In the genomic region with DNA sequence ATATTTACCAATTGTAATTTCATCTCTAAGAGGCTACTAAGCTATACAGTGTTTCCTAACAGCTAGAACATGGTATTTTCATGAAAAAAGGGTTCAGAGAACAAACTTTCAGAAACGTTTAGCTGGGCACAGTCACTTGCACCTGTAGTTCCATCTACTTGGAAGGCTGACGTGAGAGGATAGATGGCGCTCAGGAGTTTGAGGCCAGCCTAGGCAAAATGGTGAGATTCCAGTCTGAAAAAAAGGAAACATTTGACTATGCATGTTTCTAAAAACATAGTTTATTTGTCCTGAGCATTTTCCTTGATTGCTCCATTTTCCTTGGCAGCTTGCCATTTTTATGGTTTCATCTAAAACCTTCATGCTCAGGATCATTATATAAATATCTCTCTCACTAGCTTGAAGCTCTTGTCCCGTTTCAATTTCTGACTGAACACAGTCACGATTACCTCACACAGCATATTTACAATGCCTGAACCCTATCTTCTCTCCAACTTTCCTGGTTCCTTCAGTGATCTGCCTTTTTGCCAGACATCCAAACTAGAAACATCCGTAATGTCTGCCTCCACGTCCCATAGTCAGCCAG, we compare ENCODE assay signal across 14 cellular contexts.
DNase-seq lines count a peak whose midpoint lies in the region; ATAC-seq and TF ChIP-seq lines count a peak whose summit lies in the region.
"Had no signal": no experiment of that assay in that cellular context is flagged by ENCODE, and none has a peak within 500 bp of the region (broad histone marks: within the 10 kb centered on the region; RNA-seq: fewer than 3 reads in every experiment).

No MANE protein-coding gene starts in this region.

- DNase-seq in chondrocyte (ENCODE audit: low spot score), result no peak
- DNase-seq in iris pigment epithelial cell (ENCODE audit: low read depth), result peak; percentile 89
- DNase-seq in ovary, result no peak
- no peak for DNase-seq in DMS79 (lab: John Stamatoyannopoulos, UW)
- no peak for DNase-seq in omental fat pad (ENCODE audit: low spot score)
- DNase-seq in activated CD8-positive, alpha-beta T cell treated with anti-CD3 and anti-CD28 coated beads for 36 hours, result no peak
- DNase-seq: activated CD4-positive, alpha-beta memory T cell treated with anti-CD3 and anti-CD28 coated beads for 36 hours; Calu3; heart right ventricle; NCI-H2029 treated with DMSO at 0.1 percent for 48 hours; NCI-H524 treated with DMSO at 0.1 percent for 48 hours had no signal

- no peak for ATAC-seq in omental fat pad (ENCODE audit: low FRiP score)
- ATAC-seq in activated CD8-positive, alpha-beta T cell treated with anti-CD3 and anti-CD28 coated beads for 36 hours, result no peak
- ATAC-seq: activated T-helper 17 cell treated with anti-CD3 and anti-CD28 coated beads, Interleukin-2, amount 50 U/mL, for 72 hours had no signal

- H3K9me3 ChIP-seq in Loucy (ENCODE audit: insufficient read depth, low read depth, low read length) (no peaks in the 10 kb centered on the region), ovary (no peaks in the 10 kb centered on the region)
- H3K9me3 ChIP-seq: heart right ventricle had no signal

- no peak overlapping the region for H3K4me2 ChIP-seq in Loucy (ENCODE audit: low read depth, low read length, poor library complexity, severe bottlenecking)

- TF ChIP-seq CTCF in Loucy (conservative IDR thresholded peaks at IDR 0.05; ENCODE audit: low read length) (peak; percentile 42), chondrocyte (IDR thresholded peaks at IDR 0.05) (peak; percentile 47), ovary (IDR thresholded peaks at IDR 0.05) (no peak), omental fat pad (IDR thresholded peaks at IDR 0.05) (no peak)
- TF ChIP-seq CTCF in activated CD8-positive, alpha-beta T cell treated with anti-CD3 and anti-CD28 coated beads for 36 hours (IDR thresholded peaks at IDR 0.05), result no peak

- WGBS in ovary, 3 donors, result 64 to 68% (median 65%) methylated on average over 7 of the region's 7 CpGs

- no peaks in the 10 kb centered on the region for H3K79me2 ChIP-seq in ACC112 (ENCODE audit: control insufficient read depth, insufficient read depth, low read length, unreplicated experiment)
- H3K79me2 ChIP-seq in Loucy (ENCODE audit: insufficient read depth, low read length), result no peaks in the 10 kb centered on the region

- POLR2A ChIA-PET in activated CD8-positive, alpha-beta T cell treated with anti-CD3 and anti-CD28 coated beads for 36 hours (lab: Charles Lee), result no interaction called here

- peaks cover 11% of the 10 kb centered on the region for H3K4me1 ChIP-seq in ACC112 (ENCODE audit: control insufficient read depth, insufficient read depth, low read length, unreplicated experiment)
- no peaks in the 10 kb centered on the region for H3K4me1 ChIP-seq in Loucy (ENCODE audit: insufficient read depth, low read length, poor library complexity, severe bottlenecking)
- no peaks in the 10 kb centered on the region for H3K4me1 ChIP-seq in ovary (ENCODE audit: insufficient read depth)

- H3K9me3 Mint-ChIP-seq in chondrocyte (ENCODE audit: low read depth), result no peaks in the 10 kb centered on the region
- no peaks in the 10 kb centered on the region for H3K9me3 Mint-ChIP-seq in activated CD8-positive, alpha-beta T cell treated with anti-CD3 and anti-CD28 coated beads for 36 hours
- H3K9me3 Mint-ChIP-seq: activated CD4-positive, alpha-beta memory T cell treated with anti-CD3 and anti-CD28 coated beads for 36 hours; activated T-helper 17 cell treated with anti-CD3 and anti-CD28 coated beads, Interleukin-2, amount 50 U/mL, for 72 hours had no signal

- CTCF ChIA-PET in activated CD8-positive, alpha-beta T cell treated with anti-CD3 and anti-CD28 coated beads for 36 hours (lab: Charles Lee), result interaction anchor here (1.0 to 3.2 kb wide), 3 partner anchors 9 to 268 kb away, joined by 3 to 21 read pairs (median 5); no protein-coding TSS in a partner anchor

- H3K27me3 ChIP-seq in ACC112 (ENCODE audit: insufficient read depth, low read length), result no peaks in the 10 kb centered on the region
- H3K27me3 ChIP-seq in Loucy (ENCODE audit: insufficient read depth, low read length, poor library complexity, severe bottlenecking), result no peaks in the 10 kb centered on the region
- H3K27me3 ChIP-seq in ovary, result no peaks in the 10 kb centered on the region
- H3K27me3 ChIP-seq: heart right ventricle had no signal

- H2AFZ ChIP-seq in ACC112 (ENCODE audit: low read length, unreplicated experiment) (no peak overlapping the region), Loucy (ENCODE audit: low read length) (no peak overlapping the region)

- intact Hi-C loops in ovary (cut with DNase I), result loop anchor here in 1 of 4 donors (10.0 kb wide), 1 partner anchor 303 kb away; no protein-coding TSS in a partner anchor
- intact Hi-C loops in activated CD8-positive, alpha-beta T cell treated with anti-CD3 and anti-CD28 coated beads for 36 hours (cut with micrococcal nuclease), result loop anchor here (10.0 kb wide), 1 partner anchor 273 kb away; no protein-coding TSS in a partner anchor

- no peak overlapping the region for H3K4me3 ChIP-seq in ACC112 (ENCODE audit: low read depth, low read length)
- H3K4me3 ChIP-seq in Loucy (ENCODE audit: low read length, poor library complexity, severe bottlenecking), result no peak overlapping the region
- no peak overlapping the region for H3K4me3 ChIP-seq in ovary
- H3K4me3 ChIP-seq: heart right ventricle had no signal

- peaks cover 9% of the 10 kb centered on the region for H3K4me1 Mint-ChIP-seq in chondrocyte (ENCODE audit: low read depth)
- H3K4me1 Mint-ChIP-seq in activated CD8-positive, alpha-beta T cell treated with anti-CD3 and anti-CD28 coated beads for 36 hours (ENCODE audit: low read depth), result peaks cover 15% of the 10 kb centered on the region
- H3K4me1 Mint-ChIP-seq: activated T-helper 17 cell treated with anti-CD3 and anti-CD28 coated beads, Interleukin-2, amount 50 U/mL, for 72 hours had no signal

- H3F3A ChIP-seq in Loucy (ENCODE audit: low read depth), result no peaks in the 10 kb centered on the region

- TF ChIP-seq POLR2A in ovary (IDR thresholded peaks at IDR 0.05), result no peak

- no peaks in the 10 kb centered on the region for H3K27me3 Mint-ChIP-seq in chondrocyte (ENCODE audit: low read depth)
- no peaks in the 10 kb centered on the region for H3K27me3 Mint-ChIP-seq in activated CD8-positive, alpha-beta T cell treated with anti-CD3 and anti-CD28 coated beads for 36 hours
- H3K27me3 Mint-ChIP-seq: activated CD4-positive, alpha-beta memory T cell treated with anti-CD3 and anti-CD28 coated beads for 36 hours; activated T-helper 17 cell treated with anti-CD3 and anti-CD28 coated beads, Interleukin-2, amount 50 U/mL, for 72 hours had no signal

- H3K27ac Mint-ChIP-seq in chondrocyte (ENCODE audit: unreplicated experiment), result peak overlapping the region; percentile 65
- no peak overlapping the region for H3K27ac Mint-ChIP-seq in activated CD8-positive, alpha-beta T cell treated with anti-CD3 and anti-CD28 coated beads for 36 hours
- H3K27ac Mint-ChIP-seq: activated CD4-positive, alpha-beta memory T cell treated with anti-CD3 and anti-CD28 coated beads for 36 hours; activated T-helper 17 cell treated with anti-CD3 and anti-CD28 coated beads, Interleukin-2, amount 50 U/mL, for 72 hours had no signal

- no peak for TF ChIP-seq EP300 in ovary (IDR thresholded peaks at IDR 0.05)

- no peaks in the 10 kb centered on the region for H4K20me1 ChIP-seq in Loucy (ENCODE audit: insufficient read depth, low read length, poor library complexity, severe bottlenecking)

- no peaks in the 10 kb centered on the region for H3K9me2 ChIP-seq in Loucy (replicated peaks; ENCODE audit: low read depth, low read length)

- H3K27ac ChIP-seq in ACC112 (ENCODE audit: low read depth, low read length) (peak overlapping the region; percentile 16; the same call in 1 of the 2 replicates), ovary (no peak overlapping the region)
- H3K27ac ChIP-seq: heart right ventricle had no signal

- H3K36me3 Mint-ChIP-seq in chondrocyte (ENCODE audit: low read depth), result no peaks in the 10 kb centered on the region
- H3K36me3 Mint-ChIP-seq in activated CD8-positive, alpha-beta T cell treated with anti-CD3 and anti-CD28 coated beads for 36 hours (ENCODE audit: low read depth), result no peaks in the 10 kb centered on the region

- H3K9ac ChIP-seq in Loucy (ENCODE audit: low read depth, low read length, poor library complexity, severe bottlenecking), result no peak overlapping the region

- H3K4me3 Mint-ChIP-seq in chondrocyte (ENCODE audit: unreplicated experiment), result no peak overlapping the region
- H3K4me3 Mint-ChIP-seq in activated CD8-positive, alpha-beta T cell treated with anti-CD3 and anti-CD28 coated beads for 36 hours, result no peak overlapping the region
- H3K4me3 Mint-ChIP-seq: activated CD4-positive, alpha-beta memory T cell treated with anti-CD3 and anti-CD28 coated beads for 36 hours; activated T-helper 17 cell treated with anti-CD3 and anti-CD28 coated beads, Interleukin-2, amount 50 U/mL, for 72 hours had no signal

- H3K36me3 ChIP-seq in ACC112 (ENCODE audit: insufficient read depth, low read length) (no peaks in the 10 kb centered on the region), Loucy (ENCODE audit: insufficient read depth, low read length) (no peaks in the 10 kb centered on the region), ovary (no peaks in the 10 kb centered on the region)

Comparison
In these comparisons a context has a peak if more than half of its experiments do, and no peak if none do; other contexts are left out.
1. CTCF ChIP-seq: peak in Loucy (single experiment) and chondrocyte (single experiment); none in ovary (0 of 3), omental fat pad (0 of 3) and activated CD8-positive, alpha-beta T cell treated with anti-CD3 and anti-CD28 coated beads for 36 hours (single experiment).